ENCODE assay signal across 10 cellular contexts in genomic region chr3:46926039-46926438, GRCh38. TPM values are rescaled to one million over a fixed set of nuclear protein-coding genes. Genes with fewer than 3 reads are reported as not detected.
DNase-seq lines count a peak whose midpoint lies in the region; ATAC-seq lines count a peak whose summit lies in the region.
"Had no signal": no experiment of that assay in that cellular context is flagged by ENCODE, and none has a peak within 500 bp of the region (broad histone marks: within the 10 kb centered on the region; RNA-seq: fewer than 3 reads in every experiment).

No MANE protein-coding gene starts in this region.

- DNase-seq in EL (peak; percentile 84), RPMI7951 (ENCODE audit: low read depth) (peak; percentile 71), fibroblast of peridontal ligament (ENCODE audit: extremely low read depth) (peak; percentile 34), sciatic nerve (ENCODE audit: low spot score) (peak; percentile 51), NCI-H1694 (lab: John Stamatoyannopoulos, UW) (no peak), trophoblast cell (no peak)
- DNase-seq in stimulated activated CD4-positive, alpha-beta T cell treated with anti-CD3 and anti-CD28 coated beads, Interleukin-2, amount 100 ng/mL, for 24 hours, result no peak
- DNase-seq: activated CD4-positive, alpha-beta T cell treated with anti-CD3 and anti-CD28 coated beads for 4 hours had no signal

- H4K12ac ChIP-seq in trophoblast cell (ENCODE audit: low read depth, low read length), result no peak overlapping the region

- no peak overlapping the region for H3K18ac ChIP-seq in trophoblast cell (ENCODE audit: low read length)

- H2BK120ac ChIP-seq in trophoblast cell (ENCODE audit: insufficient read depth, low read length, poor library complexity), result no peak overlapping the region

- no peak overlapping the region for H2BK12ac ChIP-seq in trophoblast cell (ENCODE audit: low read length)

- no peaks in the 10 kb centered on the region for H3K9me3 ChIP-seq in trophoblast cell (ENCODE audit: insufficient read depth, low read depth, low read length)

- no peak overlapping the region for H3K27ac ChIP-seq in trophoblast cell (ENCODE audit: low read depth, low read length)

- WGBS in trophoblast cell (ENCODE audit: extremely low coverage, insufficient coverage, insufficient read length), result no CpG with 5 or more reads among the region's 6 CpGs

- ATAC-seq in sciatic nerve, result no peak
- ATAC-seq in GM19395 (IDR thresholded peaks at IDR 0.05; ENCODE audit: unreplicated experiment), result no peak

- H3K4me2 ChIP-seq in trophoblast cell (ENCODE audit: low read length), result no peak overlapping the region

- no peak overlapping the region for H4K91ac ChIP-seq in trophoblast cell (ENCODE audit: low read depth, low read length)

- H3K14ac ChIP-seq in trophoblast cell (ENCODE audit: low read length), result no peak overlapping the region

- H2AFZ ChIP-seq in trophoblast cell (ENCODE audit: insufficient read depth, low read length, poor library complexity), result no peak overlapping the region

- H3K9ac ChIP-seq in trophoblast cell (ENCODE audit: low read length), result no peak overlapping the region

- H3K23ac ChIP-seq in trophoblast cell (ENCODE audit: low read length), result no peak overlapping the region

- H4K8ac ChIP-seq in trophoblast cell (ENCODE audit: low read depth, low read length), result no peak overlapping the region

- H3K4me3 ChIP-seq in trophoblast cell (ENCODE audit: low read depth, low read length), result no peak overlapping the region

- H3K36me3 ChIP-seq in trophoblast cell (ENCODE audit: control insufficient read depth in 1 of 2, insufficient read depth in 2 of 2, low read length in 2 of 2), result peaks cover 50 to 55% of the 10 kb centered on the region in 2 experiments

- intact Hi-C loops in sciatic nerve (cut with DNase I), result no loop called here

- H2AK5ac ChIP-seq in trophoblast cell (ENCODE audit: low read length), result no peak overlapping the region

- H3K27me3 ChIP-seq in trophoblast cell (ENCODE audit: insufficient read depth, low read length), result no peaks in the 10 kb centered on the region

- H3K4ac ChIP-seq in trophoblast cell (ENCODE audit: low read depth, low read length), result no peak overlapping the region

- H3K79me1 ChIP-seq in trophoblast cell (ENCODE audit: low read length), result no peaks in the 10 kb centered on the region

- no peak overlapping the region for H2BK5ac ChIP-seq in trophoblast cell (ENCODE audit: low read depth, low read length, poor library complexity)

- H3K79me2 ChIP-seq in trophoblast cell (ENCODE audit: control insufficient read depth, insufficient read depth, low read length, poor library complexity), result no peaks in the 10 kb centered on the region

- peaks cover 9% of the 10 kb centered on the region in 2 experiments for H3K4me1 ChIP-seq in trophoblast cell (ENCODE audit: control insufficient read depth in 1 of 2, insufficient read depth in 2 of 2, low read length in 2 of 2)

RNA-seq across cellular contexts. Expression of gene PTH1R, which starts 48.5 kb away (rescaled TPM):
- not detected in 2 replicates for total RNA-seq in RPMI7951 (2014; rRNA removed; shearing (Covaris generic))
- 6.6 TPM for total RNA-seq in sciatic nerve
- polyA plus RNA-seq in trophoblast cell (2013), result 9.5 and 11.3 TPM in 2 replicates
- total RNA-seq: mononuclear cell had no signal

RNA-seq across cellular contexts. Expression of gene CCDC12, which starts 50.5 kb away (rescaled TPM):
- 32.1 and 48.9 TPM in 2 replicates for total RNA-seq in RPMI7951 (2014; rRNA removed; shearing (Covaris generic))
- 40.9 TPM for total RNA-seq in sciatic nerve
- polyA plus RNA-seq in trophoblast cell (2013), result 47.9 and 48.1 TPM in 2 replicates

RNA-seq across cellular contexts. Expression of gene NBEAL2, which starts 53.4 kb away (rescaled TPM):
- total RNA-seq in RPMI7951 (2014; rRNA removed; shearing (Covaris generic)), result 4.1 and 6.1 TPM in 2 replicates
- 44.0 TPM for total RNA-seq in sciatic nerve
- 18.1 and 18.9 TPM in 2 replicates for polyA plus RNA-seq in trophoblast cell (2013)

Comparison
In these comparisons a context has a peak if more than half of its experiments do, and no peak if none do; other contexts are left out.
1. DNase-seq: peak in EL (single experiment), RPMI7951 (single experiment), fibroblast of peridontal ligament (single experiment) and sciatic nerve (single experiment); none in stimulated activated CD4-positive, alpha-beta T cell treated with anti-CD3 and anti-CD28 coated beads, Interleukin-2, amount 100 ng/mL, for 24 hours (0 of 2), NCI-H1694 (single experiment) and trophoblast cell (0 of 2).